ENCODE assay signal across 10 cellular contexts in genomic region chr14:68312884-68313725, GRCh38.
DNase-seq lines count a peak whose midpoint lies in the region; ATAC-seq, FAIRE-seq and TF ChIP-seq lines count a peak whose summit lies in the region.
"Had no signal": no experiment of that assay in that cellular context is flagged by ENCODE, and none has a peak within 500 bp of the region (broad histone marks: within the 10 kb centered on the region; RNA-seq: fewer than 3 reads in every experiment).

No MANE protein-coding gene starts in this region.

- H3K27ac ChIP-seq in OCI-LY1 (ENCODE audit: low read depth, low read length, poor library complexity, severe bottlenecking): peak overlapping the region; percentile 61
- no peak overlapping the region for H3K27ac ChIP-seq in HepG2 (ENCODE audit: extremely low read length, insufficient read depth, low read length)

- H2AFZ ChIP-seq in OCI-LY1 (ENCODE audit: low read length): no peak overlapping the region
- H2AFZ ChIP-seq in HepG2 (ENCODE audit: low read length): no peak overlapping the region

- TF ChIP-seq EP300 in HepG2 (IDR thresholded peaks at IDR 0.05; ENCODE audit: low read depth in 2 of 2, low read length in 2 of 2) (no peak), HepG2 (CRISPR knock-in tag; IDR thresholded peaks at IDR 0.05; ENCODE audit: borderline replicate concordance) (no peak)

- peaks cover 37% of the 10 kb centered on the region for H3K4me1 ChIP-seq in OCI-LY1 (ENCODE audit: insufficient read depth, low read length, severe bottlenecking)
- H3K4me1 ChIP-seq in HepG2 (ENCODE audit: insufficient read depth, low read length): peaks cover 27% of the 10 kb centered on the region

- ATAC-seq in HG02623 (IDR thresholded peaks at IDR 0.05; ENCODE audit: unreplicated experiment) (peak; percentile 86), HepG2 (no peak)

- H3K79me2 ChIP-seq in OCI-LY1 (ENCODE audit: insufficient read depth, low read length) (no peaks in the 10 kb centered on the region), HepG2 (ENCODE audit: insufficient read depth, low read length) (no peaks in the 10 kb centered on the region)

- no peak for DNase-seq in activated CD4-positive, alpha-beta T cell treated with anti-CD3 and anti-CD28 coated beads, Interleukin-2, amount 10 ng/mL, durations not matched to agents 24 days and 14 days
- no peak for DNase-seq in activated CD4-positive, alpha-beta T cell treated with anti-CD3 and anti-CD28 coated beads, Interleukin-2, amount 50 U/mL, for 4 hours
- DNase-seq in stimulated activated CD4-positive, alpha-beta T cell treated with anti-CD3 and anti-CD28 coated beads, TNF-alpha, amount 100 ng/mL, for 24 hours (ENCODE audit: low read depth in 3 of 3): peak; percentile 8 to 44 (median 17)
- DNase-seq in NCI-H774 (lab: John Stamatoyannopoulos, UW): no peak
- no peak for DNase-seq in HepG2 (ENCODE audit: low spot score)
- no peak for DNase-seq in SK-N-DZ (ENCODE audit: low spot score)
- DNase-seq: kidney, SK-N-SH had no signal

- WGBS in HepG2 (ENCODE audit: low lambda C conversion rate): 96% methylated on average over 9 of the region's 9 CpGs

- intact Hi-C loops in activated CD4-positive, alpha-beta T cell treated with anti-CD3 and anti-CD28 coated beads, Interleukin-2, amount 10 ng/mL, durations not matched to agents 24 days and 14 days (cut with micrococcal nuclease): loop anchor here (2.0 kb wide), 1 partner anchor 28 kb away; no protein-coding TSS in a partner anchor
- intact Hi-C loops in HepG2 (cut with micrococcal nuclease; ENCODE audit: unreplicated experiment): no loop called here

- no peak for FAIRE-seq in HepG2 (lab: Jason Lieb, UNC)
- FAIRE-seq: kidney had no signal

- H3K9ac ChIP-seq in OCI-LY1 (ENCODE audit: low read length) (peak overlapping the region; percentile 19; the same call in 1 of the 2 replicates), HepG2 (ENCODE audit: insufficient read depth, low read depth, low read length) (no peak overlapping the region)
- H3K9ac ChIP-seq: SK-N-SH had no signal

- H3K9me3 Mint-ChIP-seq in activated CD4-positive, alpha-beta T cell treated with anti-CD3 and anti-CD28 coated beads, Interleukin-2, amount 10 ng/mL, durations not matched to agents 24 days and 14 days: peaks cover 11% of the 10 kb centered on the region

- peaks cover 22% of the 10 kb centered on the region for H3K4me1 Mint-ChIP-seq in activated CD4-positive, alpha-beta T cell treated with anti-CD3 and anti-CD28 coated beads, Interleukin-2, amount 10 ng/mL, durations not matched to agents 24 days and 14 days

- POLR2A ChIA-PET in HepG2 (lab: Yijun Ruan, JAX): no interaction called here

- peaks cover 5% of the 10 kb centered on the region for H3K36me3 Mint-ChIP-seq in activated CD4-positive, alpha-beta T cell treated with anti-CD3 and anti-CD28 coated beads, Interleukin-2, amount 10 ng/mL, durations not matched to agents 24 days and 14 days (ENCODE audit: low read depth)

- no peaks in the 10 kb centered on the region for H3K36me3 ChIP-seq in OCI-LY1 (ENCODE audit: insufficient read depth, low read length)
- no peaks in the 10 kb centered on the region for H3K36me3 ChIP-seq in HepG2 (replicated peaks in 1 of 2; ENCODE audit: control insufficient read depth in 1 of 2, insufficient read depth in 2 of 2, low read length in 2 of 2)

- in situ Hi-C loops in HepG2 (cut with HindIII; ENCODE audit: extremely low pct_ligation_motif_present, low pct_unique_long_range_greater_than_20kb): no loop called here

- no TSS peak for BruUV-seq in HepG2 (replicated peaks; lab: Mats Ljungman, UMichigan)

- no peak for TF ChIP-seq POLR2A in HepG2 (IDR thresholded peaks at IDR 0.05; ENCODE audit: insufficient read depth in 1 of 2, low read depth in 2 of 2, low read length in 2 of 2)

- H3K4me3 ChIP-seq in OCI-LY1 (ENCODE audit: low read depth, low read length, poor library complexity, severe bottlenecking): no peak overlapping the region
- no peak overlapping the region for H3K4me3 ChIP-seq in HepG2 (replicated peaks in 1 of 3; ENCODE audit: insufficient read depth in 1 of 3, low read depth in 2 of 3, low read length in 3 of 3)

- peak overlapping the region; percentile 10 for H3K4me3 Mint-ChIP-seq in activated CD4-positive, alpha-beta T cell treated with anti-CD3 and anti-CD28 coated beads, Interleukin-2, amount 10 ng/mL, durations not matched to agents 24 days and 14 days

- H3K9me2 ChIP-seq in OCI-LY1 (ENCODE audit: low read depth, low read length): no peaks in the 10 kb centered on the region
- H3K9me2 ChIP-seq: SK-N-SH had no signal

- H3K27me3 Mint-ChIP-seq in activated CD4-positive, alpha-beta T cell treated with anti-CD3 and anti-CD28 coated beads, Interleukin-2, amount 10 ng/mL, durations not matched to agents 24 days and 14 days: no peaks in the 10 kb centered on the region

- peak overlapping the region; percentile 14; the same call in 1 of the 2 replicates for H3K4me2 ChIP-seq in OCI-LY1 (ENCODE audit: low read length)
- no peak overlapping the region for H3K4me2 ChIP-seq in HepG2 (ENCODE audit: low read depth, low read length)
- H3K4me2 ChIP-seq: SK-N-SH had no signal

- H3K27me3 ChIP-seq in OCI-LY1 (ENCODE audit: insufficient read depth, low read length): no peaks in the 10 kb centered on the region
- no peaks in the 10 kb centered on the region for H3K27me3 ChIP-seq in HepG2 (ENCODE audit: control insufficient read depth in 1 of 2, insufficient read depth in 2 of 2, low read length in 2 of 2)

- TF ChIP-seq CTCF in OCI-LY1 (IDR thresholded peaks at IDR 0.05; ENCODE audit: low read length) (no peak), HepG2 (CRISPR knock-in tag; IDR thresholded peaks at IDR 0.05) (no peak)

- no peaks in the 10 kb centered on the region for H3F3A ChIP-seq in OCI-LY1 (ENCODE audit: insufficient read depth, low read length)

- H3K9me3 ChIP-seq in OCI-LY1 (ENCODE audit: low read length): no peaks in the 10 kb centered on the region
- H3K9me3 ChIP-seq in HepG2 (ENCODE audit: low read length): no peaks in the 10 kb centered on the region
- H3K9me3 ChIP-seq: SK-N-SH had no signal

- no peak for TF ChIP-seq RAD21 in HepG2 (CRISPR knock-in tag; IDR thresholded peaks at IDR 0.05)

- no peak overlapping the region for H3K27ac Mint-ChIP-seq in activated CD4-positive, alpha-beta T cell treated with anti-CD3 and anti-CD28 coated beads, Interleukin-2, amount 10 ng/mL, durations not matched to agents 24 days and 14 days

- CTCF ChIA-PET in HepG2 (lab: Yijun Ruan, JAX; ENCODE audit: low intra/inter-chr PET ratio, low total read pairs): no interaction called here

- no peaks in the 10 kb centered on the region for H4K20me1 ChIP-seq in OCI-LY1 (ENCODE audit: insufficient read depth, low read length)
- H4K20me1 ChIP-seq in HepG2 (ENCODE audit: insufficient read depth, low read length): no peaks in the 10 kb centered on the region

TF ChIP-seq in HepG2, 621 proteins besides CTCF, POLR2A, EP300 and RAD21:
- TF ChIP-seq POGZ (CRISPR knock-in tag; IDR thresholded peaks at IDR 0.05) (no peak), CEBPB (IDR thresholded peaks at IDR 0.05; ENCODE audit: borderline replicate concordance, low read depth, low read length) (no peak), HNRNPK (IDR thresholded peaks at IDR 0.05; ENCODE audit: low read depth, low read length, poor library complexity, severe bottlenecking) (no peak), ZNF331 (CRISPR knock-in tag; IDR thresholded peaks at IDR 0.05) (no peak), SAFB2 (CRISPR knock-in tag; IDR thresholded peaks at IDR 0.05; ENCODE audit: borderline replicate concordance, low read depth) (no peak), ZNF556 (CRISPR knock-in tag; IDR thresholded peaks at IDR 0.05; ENCODE audit: borderline replicate concordance) (no peak), HNRNPL (IDR thresholded peaks at IDR 0.05; ENCODE audit: low read depth, low read length) (no peak), ZNF451 (CRISPR knock-in tag; IDR thresholded peaks at IDR 0.05) (no peak), WIZ (CRISPR knock-in tag; IDR thresholded peaks at IDR 0.05) (no peak)
- TF ChIP-seq, protein P1, sequence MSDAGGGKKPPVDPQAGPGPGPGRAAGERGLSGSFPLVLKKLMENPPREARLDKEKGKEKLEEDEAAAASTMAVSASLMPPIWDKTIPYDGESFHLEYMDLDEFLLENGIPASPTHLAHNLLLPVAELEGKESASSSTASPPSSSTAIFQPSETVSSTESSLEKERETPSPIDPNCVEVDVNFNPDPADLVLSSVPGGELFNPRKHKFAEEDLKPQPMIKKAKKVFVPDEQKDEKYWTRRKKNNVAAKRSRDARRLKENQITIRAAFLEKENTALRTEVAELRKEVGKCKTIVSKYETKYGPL (CRISPR knock-in tag; IDR thresholded peaks at IDR 0.05): no peak
- TF ChIP-seq, protein P2, sequence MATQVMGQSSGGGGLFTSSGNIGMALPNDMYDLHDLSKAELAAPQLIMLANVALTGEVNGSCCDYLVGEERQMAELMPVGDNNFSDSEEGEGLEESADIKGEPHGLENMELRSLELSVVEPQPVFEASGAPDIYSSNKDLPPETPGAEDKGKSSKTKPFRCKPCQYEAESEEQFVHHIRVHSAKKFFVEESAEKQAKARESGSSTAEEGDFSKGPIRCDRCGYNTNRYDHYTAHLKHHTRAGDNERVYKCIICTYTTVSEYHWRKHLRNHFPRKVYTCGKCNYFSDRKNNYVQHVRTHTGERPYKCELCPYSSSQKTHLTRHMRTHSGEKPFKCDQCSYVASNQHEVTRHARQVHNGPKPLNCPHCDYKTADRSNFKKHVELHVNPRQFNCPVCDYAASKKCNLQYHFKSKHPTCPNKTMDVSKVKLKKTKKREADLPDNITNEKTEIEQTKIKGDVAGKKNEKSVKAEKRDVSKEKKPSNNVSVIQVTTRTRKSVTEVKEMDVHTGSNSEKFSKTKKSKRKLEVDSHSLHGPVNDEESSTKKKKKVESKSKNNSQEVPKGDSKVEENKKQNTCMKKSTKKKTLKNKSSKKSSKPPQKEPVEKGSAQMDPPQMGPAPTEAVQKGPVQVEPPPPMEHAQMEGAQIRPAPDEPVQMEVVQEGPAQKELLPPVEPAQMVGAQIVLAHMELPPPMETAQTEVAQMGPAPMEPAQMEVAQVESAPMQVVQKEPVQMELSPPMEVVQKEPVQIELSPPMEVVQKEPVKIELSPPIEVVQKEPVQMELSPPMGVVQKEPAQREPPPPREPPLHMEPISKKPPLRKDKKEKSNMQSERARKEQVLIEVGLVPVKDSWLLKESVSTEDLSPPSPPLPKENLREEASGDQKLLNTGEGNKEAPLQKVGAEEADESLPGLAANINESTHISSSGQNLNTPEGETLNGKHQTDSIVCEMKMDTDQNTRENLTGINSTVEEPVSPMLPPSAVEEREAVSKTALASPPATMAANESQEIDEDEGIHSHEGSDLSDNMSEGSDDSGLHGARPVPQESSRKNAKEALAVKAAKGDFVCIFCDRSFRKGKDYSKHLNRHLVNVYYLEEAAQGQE (IDR thresholded peaks at IDR 0.05; ENCODE audit: borderline replicate concordance in 1 of 2, low read depth in 1 of 2, low read length in 2 of 2): no peak

Comparison
In these comparisons a context has a peak if more than half of its experiments do, and no peak if none do; other contexts are left out.
1. DNase-seq: peak in stimulated activated CD4-positive, alpha-beta T cell treated with anti-CD3 and anti-CD28 coated beads, TNF-alpha, amount 100 ng/mL, for 24 hours (3 of 3); none in activated CD4-positive, alpha-beta T cell treated with anti-CD3 and anti-CD28 coated beads, Interleukin-2, amount 10 ng/mL, durations not matched to agents 24 days and 14 days (single experiment), activated CD4-positive, alpha-beta T cell treated with anti-CD3 and anti-CD28 coated beads, Interleukin-2, amount 50 U/mL, for 4 hours (0 of 2), NCI-H774 (single experiment), HepG2 (single experiment) and SK-N-DZ (single experiment).